15 cellular contexts compared by ENCODE assay signal in the genomic region with DNA sequence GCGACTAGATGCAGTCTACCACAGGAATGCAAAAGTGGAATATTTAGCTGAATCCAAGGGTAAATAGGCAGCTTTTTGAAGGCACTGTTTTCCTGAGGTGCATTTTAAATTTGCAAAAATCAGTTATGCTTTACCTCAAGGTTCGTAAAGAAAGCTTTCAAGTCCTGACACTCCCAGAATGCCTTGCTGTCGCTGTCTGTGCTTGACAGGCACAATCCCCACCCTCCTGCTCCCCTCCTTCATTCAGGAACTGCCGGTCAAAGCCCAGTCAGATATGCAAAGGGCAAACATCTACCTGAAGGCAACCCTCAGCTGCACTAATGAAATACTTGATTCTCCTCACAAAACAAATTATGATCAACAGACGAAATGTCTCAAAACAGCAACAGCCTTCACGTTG.
DNase-seq lines count a peak whose midpoint lies in the region; ATAC-seq and TF ChIP-seq lines count a peak whose summit lies in the region.
"Had no signal": no experiment of that assay in that cellular context is flagged by ENCODE, and none has a peak within 500 bp of the region (broad histone marks: within the 10 kb centered on the region; RNA-seq: fewer than 3 reads in every experiment).

No MANE protein-coding gene starts in this region.

- H3K79me2 ChIP-seq in neural progenitor cell (ENCODE audit: low read depth): no peaks in the 10 kb centered on the region

- H3K4me1 Mint-ChIP-seq in neural progenitor cell: no peaks in the 10 kb centered on the region
- H3K4me1 Mint-ChIP-seq in activated CD4-positive, alpha-beta T cell treated with anti-CD3 and anti-CD28 coated beads for 36 hours: no peaks in the 10 kb centered on the region
- H3K4me1 Mint-ChIP-seq: B cell, IgD-negative memory B cell had no signal

- peaks cover 2% of the 10 kb centered on the region for H3K27me3 Mint-ChIP-seq in neural progenitor cell (ENCODE audit: insufficient read depth, low read depth)
- peaks cover 8% of the 10 kb centered on the region for H3K27me3 Mint-ChIP-seq in activated CD4-positive, alpha-beta T cell treated with anti-CD3 and anti-CD28 coated beads for 36 hours
- H3K27me3 Mint-ChIP-seq: B cell, IgD-negative memory B cell had no signal

- H3K4me1 ChIP-seq in neural progenitor cell: no peaks in the 10 kb centered on the region

- CTCF ChIA-PET in activated CD4-positive, alpha-beta T cell treated with anti-CD3 and anti-CD28 coated beads for 36 hours (lab: Charles Lee): interaction anchor here (0.6 kb wide), 1 partner anchor 1545 kb away, joined by 3 read pairs; no protein-coding TSS in a partner anchor

- no peak for ATAC-seq in activated CD4-positive, alpha-beta T cell treated with anti-CD3 and anti-CD28 coated beads for 36 hours
- ATAC-seq in GM21737 (IDR thresholded peaks at IDR 0.05; ENCODE audit: unreplicated experiment): no peak
- ATAC-seq: HCT116 had no signal

- no peaks in the 10 kb centered on the region for H3K36me3 Mint-ChIP-seq in neural progenitor cell
- H3K36me3 Mint-ChIP-seq in activated CD4-positive, alpha-beta T cell treated with anti-CD3 and anti-CD28 coated beads for 36 hours (ENCODE audit: low read depth): no peaks in the 10 kb centered on the region
- H3K36me3 Mint-ChIP-seq: IgD-negative memory B cell had no signal

- H3K4me2 ChIP-seq in neural progenitor cell: no peak overlapping the region

- no peaks in the 10 kb centered on the region for H3F3A ChIP-seq in neural progenitor cell (ENCODE audit: low read depth)

- H2AFZ ChIP-seq in neural progenitor cell (replicated peaks): peak overlapping the region; percentile 45

- no peaks in the 10 kb centered on the region for H3K9me3 Mint-ChIP-seq in neural progenitor cell
- no peaks in the 10 kb centered on the region for H3K9me3 Mint-ChIP-seq in activated CD4-positive, alpha-beta T cell treated with anti-CD3 and anti-CD28 coated beads for 36 hours (ENCODE audit: low read depth)

- TF ChIP-seq CTCF in neural progenitor cell (IDR thresholded peaks at IDR 0.05): no peak

- H3K27ac Mint-ChIP-seq in neural progenitor cell: no peak overlapping the region
- H3K27ac Mint-ChIP-seq in activated CD4-positive, alpha-beta T cell treated with anti-CD3 and anti-CD28 coated beads for 36 hours: no peak overlapping the region
- H3K27ac Mint-ChIP-seq: B cell; CD4-positive, alpha-beta T cell; IgD-negative memory B cell had no signal

- H3K9me3 ChIP-seq in neural progenitor cell (ENCODE audit: low read depth): no peaks in the 10 kb centered on the region

- intact Hi-C loops in activated CD4-positive, alpha-beta T cell treated with anti-CD3 and anti-CD28 coated beads for 36 hours (cut with DNase I, micrococcal nuclease): no loop called here

- no peak overlapping the region for H3K4me3 ChIP-seq in neural progenitor cell

- H3K9ac ChIP-seq in neural progenitor cell: no peak overlapping the region

- H3K4me3 Mint-ChIP-seq in neural progenitor cell: no peak overlapping the region
- H3K4me3 Mint-ChIP-seq in activated CD4-positive, alpha-beta T cell treated with anti-CD3 and anti-CD28 coated beads for 36 hours: no peak overlapping the region
- H3K4me3 Mint-ChIP-seq: B cell; CD4-positive, alpha-beta T cell; IgD-negative memory B cell had no signal

- H3K36me3 ChIP-seq in neural progenitor cell: no peaks in the 10 kb centered on the region

- no peaks in the 10 kb centered on the region for H4K20me1 ChIP-seq in neural progenitor cell (ENCODE audit: low read depth)

- POLR2A ChIA-PET in activated CD4-positive, alpha-beta T cell treated with anti-CD3 and anti-CD28 coated beads for 36 hours (lab: Charles Lee): no interaction called here

- DNase-seq in NCI-H82 (lab: John Stamatoyannopoulos, UW) (peak; percentile 37), NCI-H82 treated with DMSO at 0.1 percent for 48 hours (lab: John Stamatoyannopoulos, UW; ENCODE audit: unreplicated experiment) (no peak), NCI-H526 (lab: John Stamatoyannopoulos, UW) (peak; percentile 38 to 62), neural progenitor cell (ENCODE audit: low spot score) (no peak), NOMO-1 (lab: John Stamatoyannopoulos, UW; ENCODE audit: unreplicated experiment in 2 of 2) (no peak)
- no peak for DNase-seq in activated CD4-positive, alpha-beta T cell treated with anti-CD3 and anti-CD28 coated beads for 36 hours
- DNase-seq: C1 segment of cervical spinal cord; CD4-positive, alpha-beta T cell; DMS153; DMS79 treated with DMSO at 0.1 percent for 48 hours; EL had no signal

- H3K27me3 ChIP-seq in neural progenitor cell: no peaks in the 10 kb centered on the region

- no peak overlapping the region for H3K27ac ChIP-seq in neural progenitor cell

Comparison
In these comparisons a context has a peak if more than half of its experiments do, and no peak if none do; other contexts are left out.
1. DNase-seq: peak in NCI-H82 (single experiment) and NCI-H526 (2 of 2); none in NCI-H82 treated with DMSO at 0.1 percent for 48 hours (single experiment), neural progenitor cell (single experiment), NOMO-1 (0 of 2) and activated CD4-positive, alpha-beta T cell treated with anti-CD3 and anti-CD28 coated beads for 36 hours (single experiment).